Comparison of ENCODE assay signal across 1 cellular context in the genomic region with DNA sequence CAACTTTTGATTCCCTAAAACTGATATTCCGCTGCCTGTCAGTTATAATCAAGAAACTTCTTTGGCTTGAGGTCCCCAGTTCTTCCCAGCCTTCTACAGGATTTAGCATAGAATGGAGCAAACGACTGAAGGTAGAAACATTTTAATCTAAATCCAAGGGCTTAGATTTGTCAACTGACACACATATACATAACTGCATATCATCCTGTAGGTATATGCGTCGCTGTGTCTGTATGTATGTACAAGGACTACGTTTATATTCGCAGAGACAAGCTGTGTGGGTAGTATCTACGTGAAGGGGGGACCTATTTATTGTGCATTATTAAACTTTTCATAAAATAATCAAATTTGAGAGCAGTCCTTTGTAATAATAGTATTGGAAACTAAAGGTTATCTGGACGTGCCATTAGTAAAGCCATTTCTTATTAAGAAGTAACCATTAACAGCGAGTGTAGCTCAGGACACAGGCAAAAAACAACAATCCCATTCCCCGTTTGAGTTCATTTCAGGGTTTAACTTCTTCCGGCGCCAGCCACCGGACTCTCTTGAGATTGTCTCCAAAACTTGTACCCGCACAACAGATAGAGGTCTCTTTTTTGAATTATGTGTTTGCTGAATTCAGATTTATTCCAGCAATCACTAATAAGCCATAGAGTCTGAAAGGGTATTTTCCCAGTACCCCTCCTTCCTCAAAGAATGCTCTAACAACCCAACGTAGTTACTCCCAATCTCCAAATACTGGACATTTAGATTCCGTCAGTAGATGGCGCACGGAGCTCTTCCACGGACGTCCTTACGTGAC.
TF ChIP-seq lines count a peak whose summit lies in the region.

No MANE protein-coding gene starts in this region.

TF ChIP-seq in SK-N-SH treated with all-trans-retinoic acid at 6 μM for 48 hours, 23 proteins besides CTCF, POLR2A, EP300 and RAD21 (continued from another document):
- TF ChIP-seq, protein P1, sequence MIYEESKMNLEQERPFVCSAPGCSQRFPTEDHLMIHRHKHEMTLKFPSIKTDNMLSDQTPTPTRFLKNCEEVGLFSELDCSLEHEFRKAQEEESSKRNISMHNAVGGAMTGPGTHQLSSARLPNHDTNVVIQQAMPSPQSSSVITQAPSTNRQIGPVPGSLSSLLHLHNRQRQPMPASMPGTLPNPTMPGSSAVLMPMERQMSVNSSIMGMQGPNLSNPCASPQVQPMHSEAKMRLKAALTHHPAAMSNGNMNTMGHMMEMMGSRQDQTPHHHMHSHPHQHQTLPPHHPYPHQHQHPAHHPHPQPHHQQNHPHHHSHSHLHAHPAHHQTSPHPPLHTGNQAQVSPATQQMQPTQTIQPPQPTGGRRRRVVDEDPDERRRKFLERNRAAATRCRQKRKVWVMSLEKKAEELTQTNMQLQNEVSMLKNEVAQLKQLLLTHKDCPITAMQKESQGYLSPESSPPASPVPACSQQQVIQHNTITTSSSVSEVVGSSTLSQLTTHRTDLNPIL (CRISPR knock-in tag; IDR thresholded peaks at IDR 0.05; ENCODE audit: low read depth), result no peak
- TF ChIP-seq ZC3H10 (CRISPR knock-in tag; IDR thresholded peaks at IDR 0.05), result no peak
